ENCODE assay signal across 11 cellular contexts in genomic region chr12:40515041-40515825, GRCh38.
A peak's percentile ranks its signal among the peaks of the same experiment; 100 is the strongest.
DNase-seq lines count a peak whose midpoint lies in the region; ATAC-seq and TF ChIP-seq lines count a peak whose summit lies in the region.
"Had no signal": no experiment of that assay in that cellular context is flagged by ENCODE, and none has a peak within 500 bp of the region (broad histone marks: within the 10 kb centered on the region; RNA-seq: fewer than 3 reads in every experiment).

No MANE protein-coding gene starts in this region.

- H2BK20ac ChIP-seq in H9 (ENCODE audit: low read depth, low read length, poor library complexity, severe bottlenecking) = no peak overlapping the region

- H3K9me3 Mint-ChIP-seq in H9 = no peaks in the 10 kb centered on the region
- H3K9me3 Mint-ChIP-seq: naive B cell had no signal

- H4K5ac ChIP-seq in H9 (ENCODE audit: insufficient read length, low read depth, low read length) = no peak overlapping the region

- H3K23ac ChIP-seq in H9 (ENCODE audit: insufficient read length, low read depth, low read length) (no peak overlapping the region), neuronal stem cell (ENCODE audit: low read depth, low read length, poor library complexity) (no peak overlapping the region)

- H2BK5ac ChIP-seq in H9 (ENCODE audit: insufficient read length, low read length) = no peak overlapping the region
- H2BK5ac ChIP-seq in neuronal stem cell (ENCODE audit: low read length) = no peak overlapping the region

- H4K91ac ChIP-seq in H9 (ENCODE audit: insufficient read length, low read depth, low read length) (no peak overlapping the region), neuronal stem cell (ENCODE audit: low read depth, low read length, poor library complexity) (no peak overlapping the region)

- intact Hi-C loops in Right ventricle myocardium inferior (cut with DNase I) = no loop called here

- ATAC-seq in GM18508 (IDR thresholded peaks at IDR 0.05; ENCODE audit: insufficient read depth, unreplicated experiment) (peak; percentile 79), Right ventricle myocardium inferior (no peak)

- no peaks in the 10 kb centered on the region for H3K79me2 ChIP-seq in H9 (ENCODE audit: insufficient read depth, low read length)

- H2BK120ac ChIP-seq in H9 (ENCODE audit: low read depth, low read length, poor library complexity, severe bottlenecking) = no peak overlapping the region
- H2BK120ac ChIP-seq in neuronal stem cell (ENCODE audit: low read depth, low read length) = no peak overlapping the region

- no peaks in the 10 kb centered on the region for H3K36me3 Mint-ChIP-seq in H9 (ENCODE audit: insufficient read depth in 1 of 3, low read depth in 3 of 3)
- H3K36me3 Mint-ChIP-seq: naive B cell had no signal

- 0 out of 7 replicates have a peak overlapping the region, but pooled peaks of 2 of the 3 experiments have one; percentile 11 to 21 for H3K27ac Mint-ChIP-seq in H9
- H3K27ac Mint-ChIP-seq: naive B cell had no signal

- H3K56ac ChIP-seq in H9 (ENCODE audit: insufficient read length, low read depth, low read length) = no peak overlapping the region

- H3K4ac ChIP-seq in H9 (ENCODE audit: low read depth, low read length) (no peak overlapping the region), neuronal stem cell (ENCODE audit: low read length) (no peak overlapping the region)

- H3K27me3 ChIP-seq in H9 (ENCODE audit: insufficient read depth, low read length) (no peaks in the 10 kb centered on the region), neuronal stem cell (ENCODE audit: control insufficient read depth in 3 of 3, insufficient read depth in 3 of 3, low read depth in 1 of 3, low read length in 3 of 3) (no peaks in the 10 kb centered on the region)
- H3K27me3 ChIP-seq: SJSA1 had no signal

- no peak overlapping the region for H2AK5ac ChIP-seq in H9 (ENCODE audit: insufficient read length, low read length)
- H2AK5ac ChIP-seq in neuronal stem cell (ENCODE audit: low read depth, low read length) = no peak overlapping the region

- H4K8ac ChIP-seq in H9 (replicated peaks; ENCODE audit: insufficient read length, low read depth, low read length) (no peak overlapping the region), neuronal stem cell (ENCODE audit: low read depth, low read length) (no peak overlapping the region)

- H3K14ac ChIP-seq in H9 (ENCODE audit: insufficient read depth, low read length) (no peak overlapping the region), neuronal stem cell (ENCODE audit: low read length) (no peak overlapping the region)

- H3K23me2 ChIP-seq in H9 (ENCODE audit: insufficient read length, low read depth, low read length, poor library complexity, severe bottlenecking) = no peaks in the 10 kb centered on the region

- H3K9me3 ChIP-seq in H9 (ENCODE audit: control insufficient read depth, low read depth, low read length) (no peaks in the 10 kb centered on the region), neuronal stem cell (replicated peaks in 1 of 2; ENCODE audit: control insufficient read depth in 2 of 2, insufficient read depth in 1 of 2, low read depth in 1 of 2, low read length in 2 of 2) (no peaks in the 10 kb centered on the region)
- H3K9me3 ChIP-seq: SJSA1 had no signal

- H4K20me1 ChIP-seq in H9 (ENCODE audit: control insufficient read depth, insufficient read depth, insufficient read length) = no peaks in the 10 kb centered on the region

- DNase-seq in H9 (no peak), Kasumi-1 (lab: John Stamatoyannopoulos, UW) (peak; percentile 64 to 75), fibroblast of villous mesenchyme (ENCODE audit: low read depth) (peak; percentile 4), neuronal stem cell (ENCODE audit: low spot score) (no peak), NCI-H2081 treated with DMSO at 0.1 percent for 48 hours (lab: John Stamatoyannopoulos, UW) (no peak), Right ventricle myocardium inferior (ENCODE audit: missing footprints) (no peak), A172 (ENCODE audit: low spot score) (no peak)
- DNase-seq: DMS79 treated with DMSO at 0.1 percent for 48 hours, naive B cell had no signal

- H3K36me3 ChIP-seq in neuronal stem cell (replicated peaks in 1 of 2; ENCODE audit: control insufficient read depth in 2 of 2, insufficient read depth in 2 of 2, low read length in 2 of 2) = no peaks in the 10 kb centered on the region
- H3K36me3 ChIP-seq: SJSA1 had no signal

- TF ChIP-seq CTCF in H9 (conservative IDR thresholded peaks at IDR 0.05) (no peak), fibroblast of villous mesenchyme (IDR thresholded peaks at IDR 0.05; ENCODE audit: insufficient read depth, low read depth, low read length) (no peak)

- WGBS in H9 (ENCODE audit: extremely low coverage, insufficient read length, low lambda C conversion rate) = no CpG with 5 or more reads among the region's 5 CpGs
- whole genome bisulfite sequencing in neuronal stem cell (ENCODE audit: extremely low coverage in 2 of 2, insufficient read length in 2 of 2, insufficient replicate concordance in 1 of 2), 2 donors = no CpG with 5 or more reads among the region's 5 CpGs

- H3K4me1 ChIP-seq in H9 (ENCODE audit: insufficient read depth, low read length) (peaks cover 3% of the 10 kb centered on the region; the same call in 1 of the 2 replicates), neuronal stem cell (ENCODE audit: control insufficient read depth in 2 of 2, insufficient read depth in 1 of 2, low read depth in 1 of 2, low read length in 2 of 2) (no peaks in the 10 kb centered on the region)
- H3K4me1 ChIP-seq: SJSA1 had no signal

- peaks cover 13% of the 10 kb centered on the region in 2 experiments for H3K4me1 Mint-ChIP-seq in H9

- H2AFZ ChIP-seq in H9 (ENCODE audit: low read length) = no peak overlapping the region
- no peak overlapping the region for H2AFZ ChIP-seq in neuronal stem cell (ENCODE audit: low read length)

- H3K4me3 Mint-ChIP-seq in H9 = no peak overlapping the region
- H3K4me3 Mint-ChIP-seq: naive B cell had no signal

- H3K18ac ChIP-seq in H9 (ENCODE audit: insufficient read length, low read depth, low read length) (no peak overlapping the region), neuronal stem cell (ENCODE audit: low read length) (no peak overlapping the region)

- H2BK12ac ChIP-seq in H9 (ENCODE audit: insufficient read length, low read depth, low read length) = no peak overlapping the region
- H2BK12ac ChIP-seq in neuronal stem cell (ENCODE audit: low read length) = no peak overlapping the region

- H3K9ac ChIP-seq in H9 (ENCODE audit: extremely low read depth, insufficient read length, low read length) (no peak overlapping the region), neuronal stem cell (ENCODE audit: low read depth, low read length, poor library complexity) (no peak overlapping the region)

- H3K4me3 ChIP-seq in fibroblast of villous mesenchyme (ENCODE audit: low read depth, low read length) = no peak overlapping the region
- no peak overlapping the region for H3K4me3 ChIP-seq in neuronal stem cell (ENCODE audit: low read length in 2 of 2)
- H3K4me3 ChIP-seq: SJSA1 had no signal

- no peak overlapping the region for H3T11ph ChIP-seq in H9 (ENCODE audit: low read length)

- no peak overlapping the region for H3K27ac ChIP-seq in H9 (ENCODE audit: insufficient read length, low read depth, low read length)
- no peak overlapping the region for H3K27ac ChIP-seq in neuronal stem cell (replicated peaks; ENCODE audit: low read length)
- H3K27ac ChIP-seq: SJSA1 had no signal

- H3K4me2 ChIP-seq in H9 (ENCODE audit: insufficient read depth, insufficient read length, low read length) (no peak overlapping the region), neuronal stem cell (ENCODE audit: insufficient read depth, low read length, poor library complexity, severe bottlenecking) (no peak overlapping the region)

- H3K27me3 Mint-ChIP-seq in H9 (ENCODE audit: low read depth) = no peaks in the 10 kb centered on the region

- no peaks in the 10 kb centered on the region for H3K79me1 ChIP-seq in H9 (ENCODE audit: insufficient read depth, low read depth, low read length, poor library complexity, severe bottlenecking)
- H3K79me1 ChIP-seq in neuronal stem cell (ENCODE audit: low read depth, low read length) = no peaks in the 10 kb centered on the region

- H2BK15ac ChIP-seq in H9 (ENCODE audit: low read depth, low read length) (no peak overlapping the region), neuronal stem cell (ENCODE audit: low read length) (no peak overlapping the region)

Comparison
In these comparisons a context has a peak if more than half of its experiments do, and no peak if none do; other contexts are left out.
1. DNase-seq: peak in Kasumi-1 (2 of 2) and fibroblast of villous mesenchyme (single experiment); none in H9 (single experiment), neuronal stem cell (single experiment), NCI-H2081 treated with DMSO at 0.1 percent for 48 hours (single experiment), Right ventricle myocardium inferior (single experiment) and A172 (single experiment).